Comparison of ENCODE assay signal across 1 cellular context in genomic region chr1:223844962-223845809, GRCh38.
TF ChIP-seq lines count a peak whose summit lies in the region.

No MANE protein-coding gene starts in this region.

TF ChIP-seq in HepG2, 621 proteins besides CTCF, POLR2A, EP300 and RAD21 (continued from another document and continues in another):
- TF ChIP-seq MEIS2 (CRISPR knock-in tag; IDR thresholded peaks at IDR 0.05): no peak
- TF ChIP-seq RAD51 (IDR thresholded peaks at IDR 0.05; ENCODE audit: borderline replicate concordance): no peak
- no peak for TF ChIP-seq ZNF414 (CRISPR knock-in tag; IDR thresholded peaks at IDR 0.05)
- TF ChIP-seq ZNF564 (CRISPR knock-in tag; IDR thresholded peaks at IDR 0.05): peak; percentile 48; the same call in 1 of the 2 replicates
- TF ChIP-seq, protein P1, sequence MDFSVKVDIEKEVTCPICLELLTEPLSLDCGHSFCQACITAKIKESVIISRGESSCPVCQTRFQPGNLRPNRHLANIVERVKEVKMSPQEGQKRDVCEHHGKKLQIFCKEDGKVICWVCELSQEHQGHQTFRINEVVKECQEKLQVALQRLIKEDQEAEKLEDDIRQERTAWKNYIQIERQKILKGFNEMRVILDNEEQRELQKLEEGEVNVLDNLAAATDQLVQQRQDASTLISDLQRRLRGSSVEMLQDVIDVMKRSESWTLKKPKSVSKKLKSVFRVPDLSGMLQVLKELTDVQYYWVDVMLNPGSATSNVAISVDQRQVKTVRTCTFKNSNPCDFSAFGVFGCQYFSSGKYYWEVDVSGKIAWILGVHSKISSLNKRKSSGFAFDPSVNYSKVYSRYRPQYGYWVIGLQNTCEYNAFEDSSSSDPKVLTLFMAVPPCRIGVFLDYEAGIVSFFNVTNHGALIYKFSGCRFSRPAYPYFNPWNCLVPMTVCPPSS (IDR thresholded peaks at IDR 0.05): no peak
- TF ChIP-seq SAP130 (CRISPR knock-in tag; IDR thresholded peaks at IDR 0.05; ENCODE audit: low read depth): peak; percentile 16
- no peak for TF ChIP-seq KLF11 (CRISPR knock-in tag; IDR thresholded peaks at IDR 0.05)
- TF ChIP-seq KIAA2018 (CRISPR knock-in tag; IDR thresholded peaks at IDR 0.05; ENCODE audit: borderline replicate concordance): no peak
- TF ChIP-seq E2F2 (CRISPR knock-in tag; IDR thresholded peaks at IDR 0.05; ENCODE audit: borderline replicate concordance): no peak
- TF ChIP-seq, protein P2, sequence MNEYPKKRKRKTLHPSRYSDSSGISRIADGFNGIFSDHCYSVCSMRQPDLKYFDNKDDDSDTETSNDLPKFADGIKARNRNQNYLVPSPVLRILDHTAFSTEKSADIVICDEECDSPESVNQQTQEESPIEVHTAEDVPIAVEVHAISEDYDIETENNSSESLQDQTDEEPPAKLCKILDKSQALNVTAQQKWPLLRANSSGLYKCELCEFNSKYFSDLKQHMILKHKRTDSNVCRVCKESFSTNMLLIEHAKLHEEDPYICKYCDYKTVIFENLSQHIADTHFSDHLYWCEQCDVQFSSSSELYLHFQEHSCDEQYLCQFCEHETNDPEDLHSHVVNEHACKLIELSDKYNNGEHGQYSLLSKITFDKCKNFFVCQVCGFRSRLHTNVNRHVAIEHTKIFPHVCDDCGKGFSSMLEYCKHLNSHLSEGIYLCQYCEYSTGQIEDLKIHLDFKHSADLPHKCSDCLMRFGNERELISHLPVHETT (CRISPR knock-in tag; conservative IDR thresholded peaks at IDR 0.05): no peak
- no peak for TF ChIP-seq SUZ12 (IDR thresholded peaks at IDR 0.05; ENCODE audit: low read depth, low read length)
- no peak; the same call in 1 of the 2 replicates for TF ChIP-seq MYC (CRISPR knock-in tag; IDR thresholded peaks at IDR 0.05; ENCODE audit: borderline replicate concordance)
- no peak for TF ChIP-seq WIZ (CRISPR knock-in tag; IDR thresholded peaks at IDR 0.05)
- no peak for TF ChIP-seq LCORL (IDR thresholded peaks at IDR 0.05)
- no peak for TF ChIP-seq LCORL (CRISPR knock-in tag; IDR thresholded peaks at IDR 0.05)
- no peak for TF ChIP-seq TCF7 (IDR thresholded peaks at IDR 0.05; ENCODE audit: low read depth)
- TF ChIP-seq, protein P3, sequence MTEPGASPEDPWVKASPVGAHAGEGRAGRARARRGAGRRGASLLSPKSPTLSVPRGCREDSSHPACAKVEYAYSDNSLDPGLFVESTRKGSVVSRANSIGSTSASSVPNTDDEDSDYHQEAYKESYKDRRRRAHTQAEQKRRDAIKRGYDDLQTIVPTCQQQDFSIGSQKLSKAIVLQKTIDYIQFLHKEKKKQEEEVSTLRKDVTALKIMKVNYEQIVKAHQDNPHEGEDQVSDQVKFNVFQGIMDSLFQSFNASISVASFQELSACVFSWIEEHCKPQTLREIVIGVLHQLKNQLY (CRISPR knock-in tag; IDR thresholded peaks at IDR 0.05): no peak
- no peak for TF ChIP-seq ZNF782 (CRISPR knock-in tag; IDR thresholded peaks at IDR 0.05; ENCODE audit: borderline replicate concordance)
- TF ChIP-seq, protein P4, sequence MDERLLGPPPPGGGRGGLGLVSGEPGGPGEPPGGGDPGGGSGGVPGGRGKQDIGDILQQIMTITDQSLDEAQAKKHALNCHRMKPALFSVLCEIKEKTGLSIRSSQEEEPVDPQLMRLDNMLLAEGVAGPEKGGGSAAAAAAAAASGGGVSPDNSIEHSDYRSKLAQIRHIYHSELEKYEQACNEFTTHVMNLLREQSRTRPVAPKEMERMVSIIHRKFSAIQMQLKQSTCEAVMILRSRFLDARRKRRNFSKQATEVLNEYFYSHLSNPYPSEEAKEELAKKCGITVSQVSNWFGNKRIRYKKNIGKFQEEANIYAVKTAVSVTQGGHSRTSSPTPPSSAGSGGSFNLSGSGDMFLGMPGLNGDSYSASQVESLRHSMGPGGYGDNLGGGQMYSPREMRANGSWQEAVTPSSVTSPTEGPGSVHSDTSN (CRISPR knock-in tag; IDR thresholded peaks at IDR 0.05): no peak
- TF ChIP-seq, protein P5, sequence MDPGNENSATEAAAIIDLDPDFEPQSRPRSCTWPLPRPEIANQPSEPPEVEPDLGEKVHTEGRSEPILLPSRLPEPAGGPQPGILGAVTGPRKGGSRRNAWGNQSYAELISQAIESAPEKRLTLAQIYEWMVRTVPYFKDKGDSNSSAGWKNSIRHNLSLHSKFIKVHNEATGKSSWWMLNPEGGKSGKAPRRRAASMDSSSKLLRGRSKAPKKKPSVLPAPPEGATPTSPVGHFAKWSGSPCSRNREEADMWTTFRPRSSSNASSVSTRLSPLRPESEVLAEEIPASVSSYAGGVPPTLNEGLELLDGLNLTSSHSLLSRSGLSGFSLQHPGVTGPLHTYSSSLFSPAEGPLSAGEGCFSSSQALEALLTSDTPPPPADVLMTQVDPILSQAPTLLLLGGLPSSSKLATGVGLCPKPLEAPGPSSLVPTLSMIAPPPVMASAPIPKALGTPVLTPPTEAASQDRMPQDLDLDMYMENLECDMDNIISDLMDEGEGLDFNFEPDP (CRISPR knock-in tag; conservative IDR thresholded peaks at IDR 0.05): no peak
- TF ChIP-seq MEF2D (CRISPR knock-in tag; IDR thresholded peaks at IDR 0.05): no peak
- TF ChIP-seq CC2D1A (CRISPR knock-in tag; IDR thresholded peaks at IDR 0.05): no peak
- TF ChIP-seq MAFK (conservative IDR thresholded peaks at IDR 0.05 in 1 of 2, IDR thresholded peaks at IDR 0.05 in 1 of 2; ENCODE audit: low read length in 2 of 2): no peak
- TF ChIP-seq, protein P6, sequence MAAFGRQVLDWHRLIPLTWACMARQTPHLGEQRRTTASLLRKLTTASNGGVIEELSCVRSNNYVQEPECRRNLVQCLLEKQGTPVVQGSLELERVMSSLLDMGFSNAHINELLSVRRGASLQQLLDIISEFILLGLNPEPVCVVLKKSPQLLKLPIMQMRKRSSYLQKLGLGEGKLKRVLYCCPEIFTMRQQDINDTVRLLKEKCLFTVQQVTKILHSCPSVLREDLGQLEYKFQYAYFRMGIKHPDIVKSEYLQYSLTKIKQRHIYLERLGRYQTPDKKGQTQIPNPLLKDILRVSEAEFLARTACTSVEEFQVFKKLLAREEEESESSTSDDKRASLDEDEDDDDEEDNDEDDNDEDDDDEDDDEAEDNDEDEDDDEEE (CRISPR knock-in tag; IDR thresholded peaks at IDR 0.05): no peak
- no peak for TF ChIP-seq GFI1 (CRISPR knock-in tag; IDR thresholded peaks at IDR 0.05; ENCODE audit: borderline replicate concordance)
- TF ChIP-seq, protein P7, sequence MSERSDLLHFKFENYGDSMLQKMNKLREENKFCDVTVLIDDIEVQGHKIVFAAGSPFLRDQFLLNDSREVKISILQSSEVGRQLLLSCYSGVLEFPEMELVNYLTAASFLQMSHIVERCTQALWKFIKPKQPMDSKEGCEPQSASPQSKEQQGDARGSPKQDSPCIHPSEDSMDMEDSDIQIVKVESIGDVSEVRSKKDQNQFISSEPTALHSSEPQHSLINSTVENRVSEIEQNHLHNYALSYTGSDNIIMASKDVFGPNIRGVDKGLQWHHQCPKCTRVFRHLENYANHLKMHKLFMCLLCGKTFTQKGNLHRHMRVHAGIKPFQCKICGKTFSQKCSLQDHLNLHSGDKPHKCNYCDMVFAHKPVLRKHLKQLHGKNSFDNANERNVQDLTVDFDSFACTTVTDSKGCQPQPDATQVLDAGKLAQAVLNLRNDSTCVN (CRISPR knock-in tag; IDR thresholded peaks at IDR 0.05; ENCODE audit: borderline replicate concordance): no peak
- no peak for TF ChIP-seq MAFG (CRISPR knock-in tag; IDR thresholded peaks at IDR 0.05)
- TF ChIP-seq ZNF431 (CRISPR knock-in tag; IDR thresholded peaks at IDR 0.05; ENCODE audit: borderline replicate concordance, low read depth): no peak
- no peak for TF ChIP-seq KAT2B (IDR thresholded peaks at IDR 0.05; ENCODE audit: borderline replicate concordance, low read depth, low read length)
- no peak for TF ChIP-seq ZNF660 (CRISPR knock-in tag; IDR thresholded peaks at IDR 0.05; ENCODE audit: borderline replicate concordance, low read depth)
- no peak for TF ChIP-seq ZMYM4 (CRISPR knock-in tag; IDR thresholded peaks at IDR 0.05)
- TF ChIP-seq ZNF710 (CRISPR knock-in tag; IDR thresholded peaks at IDR 0.05; ENCODE audit: borderline replicate concordance): no peak
- no peak for TF ChIP-seq HNF4A (CRISPR knock-in tag; IDR thresholded peaks at IDR 0.05)
- TF ChIP-seq, protein P8, sequence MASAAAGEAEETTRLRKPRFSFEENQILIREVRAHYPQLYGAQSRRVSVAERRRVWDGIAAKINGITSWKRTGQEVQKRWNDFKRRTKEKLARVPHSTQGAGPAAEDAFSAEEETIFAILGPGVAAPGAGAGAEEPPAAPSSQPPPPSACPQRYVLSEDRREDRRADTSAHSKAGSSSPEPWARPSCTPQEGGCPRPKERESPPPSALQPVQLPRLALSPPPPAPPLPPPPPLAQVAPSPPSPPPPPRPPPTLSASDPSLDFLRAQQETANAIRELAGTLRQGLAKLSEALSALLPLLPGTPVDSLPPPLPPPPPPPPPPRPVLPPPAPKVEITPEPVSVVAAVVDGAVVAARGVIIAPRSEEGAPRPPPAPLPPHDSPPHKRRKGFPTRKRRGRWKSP (CRISPR knock-in tag; IDR thresholded peaks at IDR 0.05): 0 out of 2 replicates have a peak, but pooled peaks have one; percentile 48
